In genomic region chr20:23664046-23664445, GRCh38 we compare ENCODE assay signal across 6 cellular contexts. TPM values are rescaled to one million over a fixed set of nuclear protein-coding genes. Genes with fewer than 3 reads are reported as not detected.
"Had no signal": no experiment of that assay in that cellular context is flagged by ENCODE, and none has a peak within 500 bp of the region (broad histone marks: within the 10 kb centered on the region; RNA-seq: fewer than 3 reads in every experiment).

No MANE protein-coding gene starts in this region.

RNA-seq across cellular contexts. Expression of gene CST4, which starts 24.8 kb away (rescaled TPM):
- total RNA-seq: Peyer's patch, Right ventricle myocardium superior, SJSA1 had no signal
- polyA plus RNA-seq: SK-N-SH had no signal

RNA-seq across cellular contexts. Expression of gene CST9, which starts 58.3 kb away (rescaled TPM):
- total RNA-seq: M059J, PC-3, Peyer's patch, Right ventricle myocardium superior, SJSA1 had no signal
- polyA plus RNA-seq: SK-N-SH had no signal
